Comparison of ENCODE assay signal across 8 cellular contexts in genomic region chr16:67155305-67156145, GRCh38. TPM values are rescaled to one million over a fixed set of nuclear protein-coding genes. Genes with fewer than 3 reads are reported as not detected.
A peak's percentile ranks its signal among the peaks of the same experiment; 100 is the strongest.
DNase-seq lines count a peak whose midpoint lies in the region; ATAC-seq and TF ChIP-seq lines count a peak whose summit lies in the region.

No MANE protein-coding gene starts in this region.

- no peak overlapping the region for H3K4me3 ChIP-seq in IMR-90 (ENCODE audit: insufficient read depth, low read depth, low read length)
- no peak overlapping the region for H3K4me3 ChIP-seq in SJSA1
- H3K4me3 ChIP-seq in gastroesophageal sphincter = peak overlapping the region in 1 of 2 donors; percentile 28
- no peak overlapping the region for H3K4me3 ChIP-seq in thyroid gland (replicated peaks in 1 of 3)

- no peak for TF ChIP-seq EP300 in gastroesophageal sphincter (IDR thresholded peaks at IDR 0.05)

- no peak overlapping the region for H4K8ac ChIP-seq in IMR-90 (ENCODE audit: low read depth in 2 of 2, low read length in 2 of 2)

- dilution Hi-C loops in IMR-90 (cut with HindIII; ENCODE audit: low sequenced_read_pairs, unreplicated experiment) = no loop called here

- H3K18ac ChIP-seq in IMR-90 (ENCODE audit: low read depth, low read length) = no peak overlapping the region

- H3K4me1 ChIP-seq in IMR-90 (ENCODE audit: control insufficient read depth, insufficient read depth, low read length) = peaks cover 6% of the 10 kb centered on the region; the same call in 1 of the 2 replicates
- peaks cover 31% of the 10 kb centered on the region for H3K4me1 ChIP-seq in SJSA1 (replicated peaks)
- H3K4me1 ChIP-seq in gastroesophageal sphincter = peaks cover 0 to 51% (median 18%) of the 10 kb centered on the region in 3 donors
- H3K4me1 ChIP-seq in thyroid gland = peaks cover 25 to 31% of the 10 kb centered on the region in 2 donors

- intact Hi-C loops in IMR-90 (cut with micrococcal nuclease) (loop anchor here (1.0 to 10.0 kb wide), 3 partner anchors 178 to 261 kb away; no protein-coding TSS in a partner anchor), thyroid gland (cut with DNase I) (loop anchor here (2.0 to 10.0 kb wide), 2 partner anchors 51 to 177 kb away; partner anchors contain the start of gene PHAF1)

- H4K20me1 ChIP-seq in IMR-90 (ENCODE audit: insufficient read depth, low read length) = peaks cover 30% of the 10 kb centered on the region

- H2BK15ac ChIP-seq in IMR-90 (ENCODE audit: low read depth, low read length) = no peak overlapping the region

- H3K27me3 ChIP-seq in IMR-90 (ENCODE audit: control insufficient read depth, insufficient read depth, low read length) (no peaks in the 10 kb centered on the region), SJSA1 (replicated peaks) (no peaks in the 10 kb centered on the region), gastroesophageal sphincter (no peaks in the 10 kb centered on the region), thyroid gland (no peaks in the 10 kb centered on the region)

- POLR2A ChIA-PET in IMR-90 (lab: Charles Lee; ENCODE audit: unreplicated experiment) = interaction anchor here (1.1 kb wide), 1 partner anchor 127 kb away, joined by 4 read pairs; no protein-coding TSS in a partner anchor

- 3% methylated on average over 49 of the region's 74 CpGs; no CpG with 5 or more reads in 1 of the 2 experiments for WGBS in IMR-90 (ENCODE audit: extremely low coverage in 2 of 2, insufficient read length in 1 of 2), 2 experiments
- WGBS in gastroesophageal sphincter (ENCODE audit: low coverage in 1 of 2), 2 donors = 2 to 11% methylated on average over 9 to 13 of the region's 74 CpGs
- WGBS in thyroid gland, 2 donors = 34 to 51% methylated on average over 15 to 23 of the region's 74 CpGs

- no TSS peak for BruUV-seq in IMR-90 (replicated peaks; lab: Mats Ljungman, UMichigan)

- no peak overlapping the region for H3K9ac ChIP-seq in IMR-90 (ENCODE audit: low read depth, low read length)

- H3K4me2 ChIP-seq in IMR-90 (ENCODE audit: low read depth, low read length) = peak overlapping the region; percentile 87

- H3K4ac ChIP-seq in IMR-90 (ENCODE audit: low read depth, low read length) = no peak overlapping the region

- CTCF ChIA-PET in IMR-90 (lab: Yijun Ruan, JAX) = interaction anchor here (0.6 to 2.1 kb wide), 28 partner anchors 9 to 621 kb away, joined by 3 to 15 read pairs (median 4); partner anchors contain the start of genes CES3, HSF4 and PHAF1

- DNase-seq in DMS53 (lab: John Stamatoyannopoulos, UW) (peak; percentile 88), IMR-90 (peak; percentile 71), SJSA1 (ENCODE audit: low read depth in 1 of 2, low spot score in 2 of 2) (peak; percentile 59 to 70), activated gamma-delta T cell treated with Interleukin-2 at 50 U/mL for 16 hours (peak; percentile 75), omental fat pad (ENCODE audit: low spot score) (no peak), thyroid gland (peak; percentile 79 to 80)

- no peak overlapping the region for H2AK5ac ChIP-seq in IMR-90 (ENCODE audit: low read depth, low read length)

- H2BK5ac ChIP-seq in IMR-90 (ENCODE audit: low read depth, low read length, poor library complexity, severe bottlenecking) = no peak overlapping the region

- TF ChIP-seq POLR2A in IMR-90 (IDR thresholded peaks at IDR 0.05; ENCODE audit: low read depth, low read length) = peak; percentile 45; the same call in 1 of the 2 replicates
- no peak for TF ChIP-seq POLR2A in gastroesophageal sphincter (IDR thresholded peaks at IDR 0.05)
- TF ChIP-seq POLR2A in thyroid gland (IDR thresholded peaks at IDR 0.05) = no peak

- no peak overlapping the region for H3K23ac ChIP-seq in IMR-90 (ENCODE audit: low read depth, low read length)

- in situ Hi-C loops in IMR-90 (cut with MboI; ENCODE audit: low sequenced_read_pairs) = loop anchor here (5.0 kb wide), 1 partner anchor 193 kb away; the partner anchor contains the start of gene CES3

- H3K79me1 ChIP-seq in IMR-90 (ENCODE audit: low read depth in 1 of 2, low read length in 2 of 2) = peaks cover 10 to 17% of the 10 kb centered on the region in 2 experiments; a peak in 2 of 4 replicates

- peaks cover 2% of the 10 kb centered on the region; the same call in 1 of the 2 replicates for H3K9me1 ChIP-seq in IMR-90 (ENCODE audit: insufficient read depth, low read length)

- H2BK20ac ChIP-seq in IMR-90 (ENCODE audit: low read depth, low read length) = no peak overlapping the region

- no peaks in the 10 kb centered on the region for H3K9me3 ChIP-seq in IMR-90 (ENCODE audit: control insufficient read depth, insufficient read depth, low read length)
- H3K9me3 ChIP-seq in SJSA1 (replicated peaks) = no peaks in the 10 kb centered on the region
- H3K9me3 ChIP-seq in gastroesophageal sphincter = no peaks in the 10 kb centered on the region
- no peaks in the 10 kb centered on the region for H3K9me3 ChIP-seq in thyroid gland

- TF ChIP-seq RAD21 in IMR-90 (IDR thresholded peaks at IDR 0.05; ENCODE audit: low read length) = peak; percentile 95

- H2BK120ac ChIP-seq in IMR-90 (ENCODE audit: low read depth, low read length) = no peak overlapping the region

- no peak overlapping the region for H3K14ac ChIP-seq in IMR-90 (replicated peaks; ENCODE audit: low read depth, low read length)

- H2AK9ac ChIP-seq in IMR-90 (replicated peaks; ENCODE audit: low read depth, low read length, poor library complexity) = peak overlapping the region; percentile 86

- no peaks in the 10 kb centered on the region for H3K36me3 ChIP-seq in IMR-90 (ENCODE audit: control insufficient read depth, insufficient read depth, low read length)
- peaks cover 12% of the 10 kb centered on the region; the same call in 1 of the 2 replicates for H3K36me3 ChIP-seq in SJSA1
- no peaks in the 10 kb centered on the region for H3K36me3 ChIP-seq in gastroesophageal sphincter
- no peaks in the 10 kb centered on the region for H3K36me3 ChIP-seq in thyroid gland

- no peak overlapping the region for H4K91ac ChIP-seq in IMR-90 (ENCODE audit: insufficient read depth, low read depth, low read length)

- ATAC-seq in IMR-90 (ENCODE audit: low read depth) (peak; percentile 58), gastroesophageal sphincter (peak; percentile 54), omental fat pad (ENCODE audit: low FRiP score) (peak; percentile 44), GM18517 (IDR thresholded peaks at IDR 0.05; ENCODE audit: unreplicated experiment) (no peak)

- TF ChIP-seq CTCF in IMR-90 (conservative IDR thresholded peaks at IDR 0.05; ENCODE audit: low read depth, low read length) (peak; percentile 99), gastroesophageal sphincter (IDR thresholded peaks at IDR 0.05) (peak in 3 of 4 experiments; percentile 99), omental fat pad (IDR thresholded peaks at IDR 0.05) (peak in 2 of 3 donors; percentile 84 to 98), thyroid gland (IDR thresholded peaks at IDR 0.05) (peak; percentile 33 to 100 (median 98))

- no peak overlapping the region for H4K5ac ChIP-seq in IMR-90 (ENCODE audit: low read depth, low read length)

- H3K56ac ChIP-seq in IMR-90 (ENCODE audit: extremely low read depth, insufficient read depth, low read length) = no peak overlapping the region

- no peak overlapping the region for H3K27ac ChIP-seq in IMR-90 (ENCODE audit: insufficient read depth, low read length)
- no peak overlapping the region for H3K27ac ChIP-seq in SJSA1
- H3K27ac ChIP-seq in gastroesophageal sphincter = no peak overlapping the region
- no peak overlapping the region for H3K27ac ChIP-seq in thyroid gland

- peak overlapping the region; percentile 81 for H2AFZ ChIP-seq in IMR-90 (replicated peaks; ENCODE audit: low read length, poor library complexity)

RNA-seq across cellular contexts. Expression of gene TRADD, which starts 4.2 kb away (rescaled TPM):
- total RNA-seq in IMR-90 (2012; rRNA removed) = 8.1 and 8.6 TPM in 2 replicates
- 14.6 and 18.6 TPM in 2 replicates for polyA plus RNA-seq in IMR-90 (2012; rRNA removed)
- 24.3 and 38.7 TPM in 2 replicates for polyA plus RNA-seq in IMR-90 (2012; cell fraction: cytosol; rRNA removed)
- 32.6 and 82.1 TPM in 2 replicates for polyA plus RNA-seq in IMR-90 (2012; cell fraction: nucleus; rRNA removed; ENCODE audit: low replicate concordance)
- 25.5 and 46.7 TPM in 2 replicates for total RNA-seq in SJSA1 (2014; rRNA removed; shearing (Covaris generic))
- 10 to 100 TPM; 26.1 to 39.7 (median 28.9) TPM for total RNA-seq in gastroesophageal sphincter
- 10 to 100 TPM; 25.3 to 32.5 (median 28.9) TPM for total RNA-seq in omental fat pad
- 10 to 100 TPM; 27.0 to 42.2 (median 37.0) TPM for total RNA-seq in thyroid gland

RNA-seq across cellular contexts. Expression of gene FBXL8, which starts 4.2 kb away (rescaled TPM):
- total RNA-seq in IMR-90 (2012; rRNA removed) (1.9 and 2.3 TPM in 2 replicates), gastroesophageal sphincter (10 to 100 TPM in 3 of 4 donors, 1 to 10 TPM in 1; 6.9 to 18.8 (median 14.2) TPM), omental fat pad (10 to 100 TPM; 12.8 to 24.7 (median 15.9) TPM), thyroid gland (10 to 100 TPM; 26.3 to 41.9 (median 35.6) TPM)
- 12.5 and 14.5 TPM in 2 replicates for polyA plus RNA-seq in IMR-90 (2012; rRNA removed)
- 6.2 and 16.3 TPM in 2 replicates for polyA plus RNA-seq in IMR-90 (2012; cell fraction: cytosol; rRNA removed)
- 88.4 and 231 TPM in 2 replicates for polyA plus RNA-seq in IMR-90 (2012; cell fraction: nucleus; rRNA removed; ENCODE audit: low replicate concordance)
- total RNA-seq in SJSA1 (2014; rRNA removed; shearing (Covaris generic)) = 11.7 and 24.2 TPM in 2 replicates

RNA-seq across cellular contexts. Expression of gene B3GNT9, which starts 4.7 kb away (rescaled TPM):
- 5.0 and 5.3 TPM in 2 replicates for total RNA-seq in IMR-90 (2012; rRNA removed)
- polyA plus RNA-seq in IMR-90 (2012; rRNA removed) = 12.0 and 13.3 TPM in 2 replicates
- 19.3 and 27.2 TPM in 2 replicates for polyA plus RNA-seq in IMR-90 (2012; cell fraction: cytosol; rRNA removed)
- 18.2 and 30.1 TPM in 2 replicates for polyA plus RNA-seq in IMR-90 (2012; cell fraction: nucleus; rRNA removed; ENCODE audit: low replicate concordance)
- 34.5 and 36.1 TPM in 2 replicates for total RNA-seq in SJSA1 (2014; rRNA removed; shearing (Covaris generic))
- 10 to 100 TPM; 16.3 to 33.6 (median 23.1) TPM for total RNA-seq in gastroesophageal sphincter
- total RNA-seq in omental fat pad = 10 to 100 TPM in 3 of 4 donors, 1 to 10 TPM in 1; 6.8 to 19.2 (median 14.9) TPM
- 100 to 1,000 TPM in 1 of 4 donors, 10 to 100 TPM in 3; 52.0 to 103 (median 85.7) TPM for total RNA-seq in thyroid gland

RNA-seq across cellular contexts. Expression of gene HSF4, which starts 9.0 kb away (rescaled TPM):
- 0.54 and 0.83 TPM in 2 replicates for total RNA-seq in IMR-90 (2012; rRNA removed)
- 6.7 and 7.5 TPM in 2 replicates for polyA plus RNA-seq in IMR-90 (2012; rRNA removed)
- polyA plus RNA-seq in IMR-90 (2012; cell fraction: cytosol; rRNA removed) = 0.50 and 2.0 TPM in 2 replicates
- polyA plus RNA-seq in IMR-90 (2012; cell fraction: nucleus; rRNA removed; ENCODE audit: low replicate concordance) = 125 and 166 TPM in 2 replicates
- 3.9 and 12.8 TPM in 2 replicates for total RNA-seq in SJSA1 (2014; rRNA removed; shearing (Covaris generic))
- total RNA-seq in gastroesophageal sphincter = 100 to 1,000 TPM in 1 of 4 donors, 10 to 100 TPM in 2, 1 to 10 TPM in 1; 7.7 to 110 (median 59.4) TPM
- 10 to 100 TPM; 21.2 to 77.2 (median 35.8) TPM for total RNA-seq in omental fat pad
- 10 to 100 TPM; 17.3 to 52.5 (median 36.6) TPM for total RNA-seq in thyroid gland

RNA-seq across cellular contexts. Expression of gene NOL3, which starts 14.8 kb away (rescaled TPM):
- total RNA-seq in IMR-90 (2012; rRNA removed) (5.0 and 6.1 TPM in 2 replicates), gastroesophageal sphincter (10 to 100 TPM; 23.0 to 78.9 (median 49.9) TPM), omental fat pad (10 to 100 TPM; 17.1 to 60.4 (median 41.3) TPM), thyroid gland (10 to 100 TPM; 38.3 to 97.0 (median 63.5) TPM)
- 16.9 and 17.2 TPM in 2 replicates for polyA plus RNA-seq in IMR-90 (2012; rRNA removed)
- polyA plus RNA-seq in IMR-90 (2012; cell fraction: cytosol; rRNA removed) = 17.3 and 24.9 TPM in 2 replicates
- 60.1 and 82.3 TPM in 2 replicates for polyA plus RNA-seq in IMR-90 (2012; cell fraction: nucleus; rRNA removed; ENCODE audit: low replicate concordance)
- 24.1 and 29.7 TPM in 2 replicates for total RNA-seq in SJSA1 (2014; rRNA removed; shearing (Covaris generic))
